Comparison of ENCODE assay signal across 7 cellular contexts in the genomic region with DNA sequence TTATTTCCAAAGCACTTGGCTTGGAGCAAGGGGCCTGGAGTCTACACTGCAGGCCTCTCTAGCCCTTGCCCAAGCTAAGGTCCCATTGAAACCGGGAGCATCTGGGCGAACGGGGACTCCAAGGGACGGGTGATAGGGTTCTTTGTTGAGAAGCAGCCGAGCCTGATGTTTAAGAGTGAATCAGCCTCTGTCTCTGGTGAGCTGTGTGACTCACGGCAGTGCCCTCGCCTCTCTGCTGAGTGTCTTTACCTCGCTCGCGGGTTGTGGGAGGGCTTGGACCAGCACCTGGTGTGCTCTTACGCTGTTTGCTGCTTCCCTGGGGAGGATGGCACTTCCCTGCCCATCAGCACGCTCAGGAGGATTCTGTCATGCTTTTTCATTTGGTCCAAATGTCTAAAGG. TPM values are rescaled to one million over a fixed set of nuclear protein-coding genes. Genes with fewer than 3 reads are reported as not detected.
DNase-seq lines count a peak whose midpoint lies in the region; TF ChIP-seq lines count a peak whose summit lies in the region.

No MANE protein-coding gene starts in this region.

- H3K4me3 ChIP-seq in HAP-1 (peak overlapping the region; percentile 90), ectodermal cell (ENCODE audit: insufficient read depth, low read depth, low read length) (peak overlapping the region; percentile 100)

- POLR2A ChIA-PET in HEK293T (lab: Yijun Ruan, JAX) = interaction anchor here (0.9 to 6.2 kb wide), 4 partner anchors 11 to 22 kb away, joined by 3 to 120 read pairs (median 26); partner anchors contain the start of gene MRPL12

- no peaks in the 10 kb centered on the region for H3K9me3 ChIP-seq in HAP-1
- H3K9me3 ChIP-seq in ectodermal cell (ENCODE audit: control insufficient read depth, low read length) = no peaks in the 10 kb centered on the region

- 87 to 89% methylated on average over 12 of the region's 12 CpGs for WGBS in ectodermal cell, 2 experiments

- H3K4me1 ChIP-seq in HAP-1 (peaks cover 14% of the 10 kb centered on the region), ectodermal cell (ENCODE audit: control insufficient read depth, insufficient read depth, low read length) (peaks cover 18% of the 10 kb centered on the region)

- DNase-seq in HAP-1 (ENCODE audit: low spot score in 2 of 2) = no peak
- peak; percentile 53 for DNase-seq in SK-MEL-5 (ENCODE audit: low read depth, low spot score)
- DNase-seq in non-pigmented ciliary epithelial cell (ENCODE audit: low read depth) = peak; percentile 45
- DNase-seq in NCI-H2081 treated with DMSO at 0.1 percent for 48 hours (lab: John Stamatoyannopoulos, UW) = no peak
- DNase-seq in NCI-H446 (lab: John Stamatoyannopoulos, UW) = no peak
- no peak for DNase-seq in HEK293T (ENCODE audit: extremely low spot score)

- H3K36me3 ChIP-seq in HAP-1 (replicated peaks) (peaks cover 50% of the 10 kb centered on the region), ectodermal cell (ENCODE audit: control insufficient read depth, insufficient read depth, low read length) (peaks cover 17% of the 10 kb centered on the region)

- no peaks in the 10 kb centered on the region for H3K27me3 ChIP-seq in HAP-1 (ENCODE audit: low read depth)
- no peaks in the 10 kb centered on the region for H3K27me3 ChIP-seq in ectodermal cell (ENCODE audit: control insufficient read depth, insufficient read depth, low read length, poor library complexity, severe bottlenecking)

- H3K27ac ChIP-seq in ectodermal cell (ENCODE audit: insufficient read depth, low read depth, low read length, poor library complexity, severe bottlenecking) = no peak overlapping the region

- CTCF ChIA-PET in HEK293T (lab: Yijun Ruan, JAX) = interaction anchor here (1.4 kb wide), 1 partner anchor 17 kb away, joined by 4 read pairs; the partner anchor contains the start of gene MRPL12

- in situ Hi-C loops in HAP-1 (cut with MboI; ENCODE audit: low sequenced_read_pairs) = no loop called here
- in situ Hi-C loops in SK-MEL-5 (cut with HindIII; ENCODE audit: low pct_unique_long_range_greater_than_20kb, low sequenced_read_pairs) = no loop called here

TF ChIP-seq in HEK293T, 16 proteins besides CTCF, POLR2A, EP300 and RAD21:
- TF ChIP-seq ELF4 (IDR thresholded peaks at IDR 0.05) = no peak
- TF ChIP-seq ARNT (IDR thresholded peaks at IDR 0.05) = no peak
- no peak for TF ChIP-seq HDGF (IDR thresholded peaks at IDR 0.05; ENCODE audit: borderline replicate concordance)
- TF ChIP-seq FOXK2 (IDR thresholded peaks at IDR 0.05) = no peak
- TF ChIP-seq, protein P1, sequence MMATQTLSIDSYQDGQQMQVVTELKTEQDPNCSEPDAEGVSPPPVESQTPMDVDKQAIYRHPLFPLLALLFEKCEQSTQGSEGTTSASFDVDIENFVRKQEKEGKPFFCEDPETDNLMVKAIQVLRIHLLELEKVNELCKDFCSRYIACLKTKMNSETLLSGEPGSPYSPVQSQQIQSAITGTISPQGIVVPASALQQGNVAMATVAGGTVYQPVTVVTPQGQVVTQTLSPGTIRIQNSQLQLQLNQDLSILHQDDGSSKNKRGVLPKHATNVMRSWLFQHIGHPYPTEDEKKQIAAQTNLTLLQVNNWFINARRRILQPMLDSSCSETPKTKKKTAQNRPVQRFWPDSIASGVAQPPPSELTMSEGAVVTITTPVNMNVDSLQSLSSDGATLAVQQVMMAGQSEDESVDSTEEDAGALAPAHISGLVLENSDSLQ (IDR thresholded peaks at IDR 0.05) = no peak
- TF ChIP-seq SUZ12 (IDR thresholded peaks at IDR 0.05) = no peak
- no peak for TF ChIP-seq FOXA1 (IDR thresholded peaks at IDR 0.05)
- no peak for TF ChIP-seq SP1 (IDR thresholded peaks at IDR 0.05)
- TF ChIP-seq BHLHE40 (IDR thresholded peaks at IDR 0.05; ENCODE audit: borderline replicate concordance) = no peak
- no peak for TF ChIP-seq NFRKB (IDR thresholded peaks at IDR 0.05)
- no peak for TF ChIP-seq FOXM1 (IDR thresholded peaks at IDR 0.05; ENCODE audit: borderline replicate concordance)
- no peak for TF ChIP-seq LEF1 (IDR thresholded peaks at IDR 0.05; ENCODE audit: borderline replicate concordance)
- no peak for TF ChIP-seq ZNF384 (IDR thresholded peaks at IDR 0.05)
- TF ChIP-seq TARDBP (IDR thresholded peaks at IDR 0.05) = no peak
- TF ChIP-seq CTBP1 (IDR thresholded peaks at IDR 0.05; ENCODE audit: borderline replicate concordance) = no peak
- no peak for TF ChIP-seq L3MBTL2 (conservative IDR thresholded peaks at IDR 0.05)

RNA-seq across cellular contexts. Expression of gene HGS, which starts 1.3 kb away (rescaled TPM):
- 155 and 174 TPM in 2 replicates for total RNA-seq in SK-MEL-5 (2014; rRNA removed; shearing (Covaris generic))
- 263 and 284 TPM in 2 replicates for polyA plus RNA-seq in SK-MEL-5 (2015; cell fraction: cytosol; rRNA removed)
- polyA plus RNA-seq in SK-MEL-5 (2015; cell fraction: nucleus; rRNA removed) = 901 and 911 TPM in 2 replicates
- polyA plus RNA-seq in ectodermal cell (2013, experiment 1 of 4) = 108 TPM
- polyA plus RNA-seq in ectodermal cell (2013, experiment 2 of 4) = 108 TPM
- polyA plus RNA-seq in ectodermal cell (2013, experiment 3 of 4) = 95.2 TPM
- polyA plus RNA-seq in ectodermal cell (2013, experiment 4 of 4) = 92.3 TPM

RNA-seq across cellular contexts. Expression of gene ARL16, which starts 1.5 kb away (rescaled TPM):
- 46.1 and 52.5 TPM in 2 replicates for total RNA-seq in SK-MEL-5 (2014; rRNA removed; shearing (Covaris generic))
- 53.0 and 62.0 TPM in 2 replicates for polyA plus RNA-seq in SK-MEL-5 (2015; cell fraction: cytosol; rRNA removed)
- polyA plus RNA-seq in SK-MEL-5 (2015; cell fraction: nucleus; rRNA removed) = 76.9 and 79.9 TPM in 2 replicates
- polyA plus RNA-seq in ectodermal cell (2013, experiment 1 of 4) = 64.0 TPM
- polyA plus RNA-seq in ectodermal cell (2013, experiment 2 of 4) = 62.6 TPM
- polyA plus RNA-seq in ectodermal cell (2013, experiment 3 of 4) = 48.6 TPM
- 57.1 TPM for polyA plus RNA-seq in ectodermal cell (2013, experiment 4 of 4)

RNA-seq across cellular contexts. Expression of gene MRPL12, which starts 18.1 kb away (rescaled TPM):
- total RNA-seq in SK-MEL-5 (2014; rRNA removed; shearing (Covaris generic)) = 24.9 and 29.5 TPM in 2 replicates
- polyA plus RNA-seq in SK-MEL-5 (2015; cell fraction: cytosol; rRNA removed) = 601 and 776 TPM in 2 replicates
- 72.9 and 78.0 TPM in 2 replicates for polyA plus RNA-seq in SK-MEL-5 (2015; cell fraction: nucleus; rRNA removed)
- polyA plus RNA-seq in ectodermal cell (2013, experiment 1 of 4) = 83.2 TPM
- 84.6 TPM for polyA plus RNA-seq in ectodermal cell (2013, experiment 2 of 4)
- polyA plus RNA-seq in ectodermal cell (2013, experiment 3 of 4) = 63.0 TPM
- 71.5 TPM for polyA plus RNA-seq in ectodermal cell (2013, experiment 4 of 4)

RNA-seq across cellular contexts. Expression of gene CCDC137, which starts 18.6 kb away (rescaled TPM):
- 52.0 and 56.8 TPM in 2 replicates for total RNA-seq in SK-MEL-5 (2014; rRNA removed; shearing (Covaris generic))
- polyA plus RNA-seq in SK-MEL-5 (2015; cell fraction: cytosol; rRNA removed) = 55.8 and 57.3 TPM in 2 replicates
- polyA plus RNA-seq in SK-MEL-5 (2015; cell fraction: nucleus; rRNA removed) = 40.3 and 45.4 TPM in 2 replicates
- polyA plus RNA-seq in ectodermal cell (2013, experiment 1 of 4) = 39.7 TPM
- 34.3 TPM for polyA plus RNA-seq in ectodermal cell (2013, experiment 2 of 4)
- polyA plus RNA-seq in ectodermal cell (2013, experiment 3 of 4) = 30.9 TPM
- polyA plus RNA-seq in ectodermal cell (2013, experiment 4 of 4) = 32.6 TPM

RNA-seq across cellular contexts. Expression of gene OXLD1, which starts 18.7 kb away (rescaled TPM):
- total RNA-seq in SK-MEL-5 (2014; rRNA removed; shearing (Covaris generic)) = 96.8 and 106 TPM in 2 replicates
- 175 and 176 TPM in 2 replicates for polyA plus RNA-seq in SK-MEL-5 (2015; cell fraction: cytosol; rRNA removed)
- polyA plus RNA-seq in SK-MEL-5 (2015; cell fraction: nucleus; rRNA removed) = 536 and 646 TPM in 2 replicates
- 27.3 TPM for polyA plus RNA-seq in ectodermal cell (2013, experiment 1 of 4)
- polyA plus RNA-seq in ectodermal cell (2013, experiment 2 of 4) = 23.2 TPM
- polyA plus RNA-seq in ectodermal cell (2013, experiment 3 of 4) = 26.6 TPM
- polyA plus RNA-seq in ectodermal cell (2013, experiment 4 of 4) = 37.0 TPM

Comparison
In these comparisons a context has a peak if more than half of its experiments do, and no peak if none do; other contexts are left out.
1. DNase-seq: peak in SK-MEL-5 (single experiment) and non-pigmented ciliary epithelial cell (single experiment); none in HAP-1 (0 of 2), NCI-H2081 treated with DMSO at 0.1 percent for 48 hours (single experiment), NCI-H446 (0 of 2) and HEK293T (single experiment).